ENCODE assay signal across 16 cellular contexts in the genomic region with DNA sequence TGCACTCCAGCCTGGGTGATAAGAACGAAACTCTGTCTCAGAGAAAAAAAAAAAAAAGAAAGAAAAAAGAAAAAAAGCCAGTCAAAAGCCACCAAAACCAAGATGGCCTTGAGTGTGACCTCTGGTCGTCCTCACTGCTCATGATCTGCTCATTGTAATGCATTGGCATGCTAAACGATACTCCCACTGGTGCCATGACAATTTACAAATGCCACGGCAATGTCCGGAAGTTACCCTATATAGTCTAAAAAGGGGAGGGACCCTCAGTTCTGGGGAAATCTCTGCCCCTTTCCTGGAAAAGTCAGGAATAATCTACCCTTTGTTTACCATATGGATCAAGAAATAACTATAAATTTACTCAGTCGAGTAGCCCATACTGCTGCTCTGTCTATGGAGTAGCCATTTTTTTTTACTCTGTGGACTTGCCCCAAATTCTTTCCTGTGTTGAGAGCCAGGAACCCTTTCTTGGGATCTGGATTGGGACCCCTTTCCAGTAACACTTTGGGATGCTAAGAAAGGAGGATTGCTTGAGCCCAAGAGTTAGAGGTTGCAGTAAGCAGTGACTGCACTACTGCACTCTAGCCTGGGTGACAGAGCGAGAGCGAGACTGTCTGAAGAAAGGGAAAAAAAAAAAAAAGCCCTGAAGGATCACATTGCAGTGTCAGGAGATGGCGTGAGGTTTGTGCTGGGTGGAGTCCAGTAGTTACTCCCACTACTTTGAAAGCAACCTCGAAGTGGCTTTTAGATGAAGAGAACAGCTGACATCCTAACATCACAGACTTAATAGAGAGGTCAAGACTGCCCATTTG. TPM values are rescaled to one million over a fixed set of nuclear protein-coding genes. Genes with fewer than 3 reads are reported as not detected.
DNase-seq lines count a peak whose midpoint lies in the region; ATAC-seq and TF ChIP-seq lines count a peak whose summit lies in the region.
"Had no signal": no experiment of that assay in that cellular context is flagged by ENCODE, and none has a peak within 500 bp of the region (broad histone marks: within the 10 kb centered on the region; RNA-seq: fewer than 3 reads in every experiment).

No MANE protein-coding gene starts in this region.

- ATAC-seq in Right ventricle myocardium inferior (no peak), GM21717 (IDR thresholded peaks at IDR 0.05; ENCODE audit: unreplicated experiment) (no peak), esophagus mucosa (no peak), HG03135 (IDR thresholded peaks at IDR 0.05; ENCODE audit: unreplicated experiment) (no peak)
- ATAC-seq: activated CD4-positive, alpha-beta T cell treated with anti-CD3 and anti-CD28 coated beads for 36 hours; effector memory CD8-positive, alpha-beta T cell had no signal

- H3K4me3 ChIP-seq in cardiac muscle cell (no peak overlapping the region), iPS-18a (ENCODE audit: low read length) (no peak overlapping the region)
- H3K4me3 ChIP-seq: lung, sigmoid colon, SK-N-MC had no signal

- H3K4me1 ChIP-seq in cardiac muscle cell (ENCODE audit: low read depth) (peaks cover 24% of the 10 kb centered on the region), iPS-18a (ENCODE audit: control insufficient read depth, low read depth, low read length) (peaks cover 25% of the 10 kb centered on the region)

- H3K4me1 Mint-ChIP-seq in type B pancreatic cell (ENCODE audit: unreplicated experiment) = peaks cover 14% of the 10 kb centered on the region

- intact Hi-C loops in Right ventricle myocardium inferior (cut with DNase I) = no loop called here

- H3K4me3 Mint-ChIP-seq in type B pancreatic cell = peak overlapping the region; percentile 5
- H3K4me3 Mint-ChIP-seq: activated CD4-positive, alpha-beta T cell treated with anti-CD3 and anti-CD28 coated beads for 36 hours; effector memory CD8-positive, alpha-beta T cell had no signal

- H3K36me3 Mint-ChIP-seq in type B pancreatic cell = no peaks in the 10 kb centered on the region

- H3K27me3 ChIP-seq in cardiac muscle cell = no peaks in the 10 kb centered on the region
- no peaks in the 10 kb centered on the region for H3K27me3 ChIP-seq in iPS-18a (ENCODE audit: control insufficient read depth, insufficient read depth, low read length)
- H3K27me3 ChIP-seq: sigmoid colon had no signal

- H3K9me3 ChIP-seq in cardiac muscle cell (ENCODE audit: low read depth) = no peaks in the 10 kb centered on the region
- no peaks in the 10 kb centered on the region for H3K9me3 ChIP-seq in iPS-18a (ENCODE audit: control insufficient read depth, low read depth, low read length)
- H3K9me3 ChIP-seq: sigmoid colon had no signal

- peak overlapping the region; percentile 85 for H3K27ac Mint-ChIP-seq in type B pancreatic cell
- H3K27ac Mint-ChIP-seq: activated CD4-positive, alpha-beta T cell treated with anti-CD3 and anti-CD28 coated beads for 36 hours; effector memory CD8-positive, alpha-beta T cell had no signal

- DNase-seq in cardiac muscle cell (ENCODE audit: low read depth in 1 of 2, low spot score in 1 of 2) (peak; percentile 23 to 66), Right ventricle myocardium inferior (ENCODE audit: missing footprints) (no peak), amniotic epithelial cell (ENCODE audit: low read depth) (peak; percentile 20), type B pancreatic cell (ENCODE audit: extremely low spot score, unreplicated experiment) (no peak)
- DNase-seq: activated CD4-positive, alpha-beta T cell treated with anti-CD3 and anti-CD28 coated beads for 36 hours; activated naive CD4-positive, alpha-beta T cell; effector memory CD8-positive, alpha-beta T cell; NCI-H226; sigmoid colon had no signal

- H3K36me3 ChIP-seq in cardiac muscle cell (no peaks in the 10 kb centered on the region), iPS-18a (ENCODE audit: control insufficient read depth, low read depth, low read length) (no peaks in the 10 kb centered on the region)
- H3K36me3 ChIP-seq: sigmoid colon had no signal

- H3K27me3 Mint-ChIP-seq in type B pancreatic cell = peaks cover 13% of the 10 kb centered on the region

- no peaks in the 10 kb centered on the region for H3K9me3 Mint-ChIP-seq in type B pancreatic cell
- H3K9me3 Mint-ChIP-seq: effector memory CD8-positive, alpha-beta T cell had no signal

- peak overlapping the region; percentile 12 for H3K9ac ChIP-seq in iPS-18a (ENCODE audit: low read length)

- H3K27ac ChIP-seq in cardiac muscle cell = no peak overlapping the region
- H3K27ac ChIP-seq in iPS-18a (ENCODE audit: low read length) = peak overlapping the region; percentile 33
- H3K27ac ChIP-seq: sigmoid colon, SK-N-MC had no signal

- TF ChIP-seq CTCF in cardiac muscle cell (IDR thresholded peaks at IDR 0.05; ENCODE audit: low read depth, low read length) (no peak), type B pancreatic cell (conservative IDR thresholded peaks at IDR 0.05) (no peak)

RNA-seq across cellular contexts. Expression of a gene that starts 3.7 kb away (rescaled TPM):
- 17.1 and 23.7 TPM in 2 replicates for total RNA-seq in cardiac muscle cell
- 20.3 and 21.5 TPM in 2 replicates for polyA plus RNA-seq in cardiac muscle cell
- 4.4 TPM for total RNA-seq in Right ventricle myocardium inferior
- 10.0 and 18.2 TPM in 2 replicates for total RNA-seq in type B pancreatic cell (ENCODE audit: low replicate concordance)
- 3.1 TPM for total RNA-seq in esophagus mucosa

RNA-seq across cellular contexts. Expression of a gene that starts 6.4 kb away (rescaled TPM):
- total RNA-seq in cardiac muscle cell (125 and 139 TPM in 2 replicates), Right ventricle myocardium inferior (231 TPM), type B pancreatic cell (ENCODE audit: low replicate concordance) (85.6 and 86.2 TPM in 2 replicates), esophagus mucosa (47.7 TPM)
- 426 and 456 TPM in 2 replicates for polyA plus RNA-seq in cardiac muscle cell

RNA-seq across cellular contexts. Expression of a gene that starts 23.9 kb away (rescaled TPM):
- total RNA-seq in cardiac muscle cell (0.35 and 0.66 TPM in 2 replicates), Right ventricle myocardium inferior (0.27 TPM), type B pancreatic cell (ENCODE audit: low replicate concordance) (0.60 and 1.9 TPM in 2 replicates), esophagus mucosa (not detected)
- polyA plus RNA-seq in cardiac muscle cell = 0.05 TPM in 1 of 2 replicates, not detected in the other
- polyA plus RNA-seq: AG04450 had no signal

Comparison
In these comparisons a context has a peak if more than half of its experiments do, and no peak if none do; other contexts are left out.
1. DNase-seq: peak in cardiac muscle cell (2 of 2) and amniotic epithelial cell (single experiment); none in Right ventricle myocardium inferior (single experiment) and type B pancreatic cell (single experiment).